9 cellular contexts compared by ENCODE assay signal in the genomic region with DNA sequence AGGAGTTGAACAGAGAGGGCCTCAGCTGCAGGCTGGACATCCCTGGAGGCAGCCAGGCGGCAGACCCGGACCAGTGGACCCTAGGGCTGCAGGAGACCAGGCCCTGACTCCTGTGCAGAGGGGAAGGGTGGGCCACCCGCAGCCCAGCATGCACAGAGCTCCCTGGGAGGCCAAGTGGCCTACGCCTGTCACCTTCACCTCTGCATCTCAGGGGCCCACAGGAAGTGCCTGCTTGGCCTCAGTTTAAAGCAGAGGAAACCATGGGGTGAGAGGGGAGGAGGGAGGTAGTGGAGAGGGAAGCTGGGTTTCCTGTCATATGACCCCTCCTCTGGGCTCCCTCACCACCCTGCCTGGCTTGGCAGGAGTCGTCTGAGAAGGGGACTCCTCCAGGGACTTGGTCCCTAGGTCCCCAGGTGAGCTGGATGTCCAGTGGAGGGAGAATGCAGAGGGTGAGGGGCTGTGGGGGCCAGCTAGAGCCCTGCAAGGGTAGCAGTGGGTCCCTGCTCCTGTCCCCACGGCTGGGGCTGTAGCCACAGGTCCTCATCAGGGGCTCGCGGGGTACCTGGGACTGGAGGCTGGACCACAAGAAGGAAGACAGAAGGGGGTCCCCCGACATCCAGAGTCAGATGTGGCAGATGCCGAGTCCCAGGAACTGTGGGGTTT. TPM values are rescaled to one million over a fixed set of nuclear protein-coding genes. Genes with fewer than 3 reads are reported as not detected.
A peak's percentile ranks its signal among the peaks of the same experiment; 100 is the strongest.
DNase-seq lines count a peak whose midpoint lies in the region; ATAC-seq lines count a peak whose summit lies in the region.
"Had no signal": no experiment of that assay in that cellular context is flagged by ENCODE, and none has a peak within 500 bp of the region (broad histone marks: within the 10 kb centered on the region; RNA-seq: fewer than 3 reads in every experiment).

A gene with protein sequence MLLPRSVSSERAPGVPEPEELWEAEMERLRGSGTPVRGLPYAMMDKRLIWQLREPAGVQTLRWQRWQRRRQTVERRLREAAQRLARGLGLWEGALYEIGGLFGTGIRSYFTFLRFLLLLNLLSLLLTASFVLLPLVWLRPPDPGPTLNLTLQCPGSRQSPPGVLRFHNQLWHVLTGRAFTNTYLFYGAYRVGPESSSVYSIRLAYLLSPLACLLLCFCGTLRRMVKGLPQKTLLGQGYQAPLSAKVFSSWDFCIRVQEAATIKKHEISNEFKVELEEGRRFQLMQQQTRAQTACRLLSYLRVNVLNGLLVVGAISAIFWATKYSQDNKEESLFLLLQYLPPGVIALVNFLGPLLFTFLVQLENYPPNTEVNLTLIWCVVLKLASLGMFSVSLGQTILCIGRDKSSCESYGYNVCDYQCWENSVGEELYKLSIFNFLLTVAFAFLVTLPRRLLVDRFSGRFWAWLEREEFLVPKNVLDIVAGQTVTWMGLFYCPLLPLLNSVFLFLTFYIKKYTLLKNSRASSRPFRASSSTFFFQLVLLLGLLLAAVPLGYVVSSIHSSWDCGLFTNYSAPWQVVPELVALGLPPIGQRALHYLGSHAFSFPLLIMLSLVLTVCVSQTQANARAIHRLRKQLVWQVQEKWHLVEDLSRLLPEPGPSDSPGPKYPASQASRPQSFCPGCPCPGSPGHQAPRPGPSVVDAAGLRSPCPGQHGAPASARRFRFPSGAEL (plus strand): TSS at position 333 of the 663 bp plus-strand sequence. CDS start 818 bp downstream, outside the sequence.

- peak within 1 kb of the TSS; percentile 98 for H3K4me3 Mint-ChIP-seq in activated T-helper 1 cell treated with anti-CD3 and anti-CD28 coated beads, Interleukin-12 subunit alpha, Interleukin-12 subunit beta, Interleukin-2, Interleukin-4 antibody, amounts not matched to agents 30 ng/mL and 10 ng/mL and 1 ng/mL, durations not matched to agents 14 hours and 24 hours and 36 hours
- peak within 1 kb of the TSS; percentile 90 to 100 for H3K4me3 Mint-ChIP-seq in stimulated activated naive CD8-positive, alpha-beta T cell treated with anti-CD3 and anti-CD28 coated beads, Interleukin-15, amount 100 ng/mL, for 72 hours

- intact Hi-C loops in activated T-helper 1 cell treated with anti-CD3 and anti-CD28 coated beads, Interleukin-12 subunit alpha, Interleukin-12 subunit beta, Interleukin-2, Interleukin-4 antibody, amounts not matched to agents 30 ng/mL and 10 ng/mL and 1 ng/mL, durations not matched to agents 14 hours and 24 hours and 36 hours (cut with micrococcal nuclease): loop anchor here (1.0 to 5.0 kb wide), 7 partner anchors 10 to 1403 kb away; a partner anchor contains a TSS

- no peak within 1 kb of the TSS for H3K27ac ChIP-seq in iPS-20b (ENCODE audit: low read length)

- no peaks in the 10 kb centered on the region; the same call in none of the 2 replicates for H3K36me3 ChIP-seq in iPS-20b (ENCODE audit: insufficient read depth, low read depth, low read length)

- no peak within 1 kb of the TSS for H3K9ac ChIP-seq in iPS-20b (ENCODE audit: low read depth, low read length)

- H3K9me3 ChIP-seq in iPS-20b (ENCODE audit: insufficient read depth, low read depth, low read length): no peaks in the 10 kb centered on the region

- peak within 1 kb of the TSS; percentile 99 for H3K27ac Mint-ChIP-seq in activated T-helper 1 cell treated with anti-CD3 and anti-CD28 coated beads, Interleukin-12 subunit alpha, Interleukin-12 subunit beta, Interleukin-2, Interleukin-4 antibody, amounts not matched to agents 30 ng/mL and 10 ng/mL and 1 ng/mL, durations not matched to agents 14 hours and 24 hours and 36 hours
- H3K27ac Mint-ChIP-seq in stimulated activated naive CD8-positive, alpha-beta T cell treated with anti-CD3 and anti-CD28 coated beads, Interleukin-15, amount 100 ng/mL, for 72 hours: peak within 1 kb of the TSS; percentile 93 to 98

- H3K4me1 ChIP-seq in iPS-20b (ENCODE audit: insufficient read depth, low read length): peaks cover 8% of the 10 kb centered on the region

- peaks cover 46% of the 10 kb centered on the region for H3K27me3 ChIP-seq in iPS-20b (ENCODE audit: insufficient read depth, low read length)

- H3K27me3 Mint-ChIP-seq in activated T-helper 1 cell treated with anti-CD3 and anti-CD28 coated beads, Interleukin-12 subunit alpha, Interleukin-12 subunit beta, Interleukin-2, Interleukin-4 antibody, amounts not matched to agents 30 ng/mL and 10 ng/mL and 1 ng/mL, durations not matched to agents 14 hours and 24 hours and 36 hours (ENCODE audit: insufficient read depth): no peaks in the 10 kb centered on the region
- H3K27me3 Mint-ChIP-seq in stimulated activated naive CD8-positive, alpha-beta T cell treated with anti-CD3 and anti-CD28 coated beads, Interleukin-15, amount 100 ng/mL, for 72 hours: no peaks in the 10 kb centered on the region

- ATAC-seq in GM18907 (IDR thresholded peaks at IDR 0.05; ENCODE audit: unreplicated experiment): peak; percentile 19
- peak; percentile 66 for ATAC-seq in stimulated activated naive CD8-positive, alpha-beta T cell treated with anti-CD3 and anti-CD28 coated beads, Interleukin-15, amount 100 ng/mL, for 72 hours
- no peak for ATAC-seq in GM19035 (IDR thresholded peaks at IDR 0.05; ENCODE audit: unreplicated experiment)
- no peak for ATAC-seq in GM21447 (IDR thresholded peaks at IDR 0.05; ENCODE audit: unreplicated experiment)
- ATAC-seq: Panc1 had no signal

- peaks cover 32% of the 10 kb centered on the region for H3K36me3 Mint-ChIP-seq in activated T-helper 1 cell treated with anti-CD3 and anti-CD28 coated beads, Interleukin-12 subunit alpha, Interleukin-12 subunit beta, Interleukin-2, Interleukin-4 antibody, amounts not matched to agents 30 ng/mL and 10 ng/mL and 1 ng/mL, durations not matched to agents 14 hours and 24 hours and 36 hours (ENCODE audit: low read depth)

- peaks cover 57% of the 10 kb centered on the region for H3K4me1 Mint-ChIP-seq in activated T-helper 1 cell treated with anti-CD3 and anti-CD28 coated beads, Interleukin-12 subunit alpha, Interleukin-12 subunit beta, Interleukin-2, Interleukin-4 antibody, amounts not matched to agents 30 ng/mL and 10 ng/mL and 1 ng/mL, durations not matched to agents 14 hours and 24 hours and 36 hours (ENCODE audit: low read depth)
- H3K4me1 Mint-ChIP-seq in stimulated activated naive CD8-positive, alpha-beta T cell treated with anti-CD3 and anti-CD28 coated beads, Interleukin-15, amount 100 ng/mL, for 72 hours: peaks cover 78% of the 10 kb centered on the region

- no peaks in the 10 kb centered on the region for H3K9me3 Mint-ChIP-seq in activated T-helper 1 cell treated with anti-CD3 and anti-CD28 coated beads, Interleukin-12 subunit alpha, Interleukin-12 subunit beta, Interleukin-2, Interleukin-4 antibody, amounts not matched to agents 30 ng/mL and 10 ng/mL and 1 ng/mL, durations not matched to agents 14 hours and 24 hours and 36 hours
- no peaks in the 10 kb centered on the region for H3K9me3 Mint-ChIP-seq in stimulated activated naive CD8-positive, alpha-beta T cell treated with anti-CD3 and anti-CD28 coated beads, Interleukin-15, amount 100 ng/mL, for 72 hours

- peak; percentile 89 for DNase-seq in NOMO-1 treated with DMSO at 0.1 percent for 48 hours (lab: John Stamatoyannopoulos, UW; ENCODE audit: unreplicated experiment)
- DNase-seq in activated T-helper 1 cell treated with anti-CD3 and anti-CD28 coated beads, Interleukin-12 subunit alpha, Interleukin-12 subunit beta, Interleukin-2, Interleukin-4 antibody, amounts not matched to agents 30 ng/mL and 10 ng/mL and 1 ng/mL, durations not matched to agents 14 hours and 24 hours and 36 hours (ENCODE audit: low spot score): peak; percentile 79
- DNase-seq in stimulated activated naive CD8-positive, alpha-beta T cell treated with anti-CD3 and anti-CD28 coated beads, Interleukin-15, amount 100 ng/mL, for 72 hours: peak; percentile 80 to 88
- no peak for DNase-seq in NCI-H446 treated with DMSO at 0.1 percent for 48 hours (lab: John Stamatoyannopoulos, UW)

- H3K4me3 ChIP-seq in iPS-20b (ENCODE audit: low read length): peak within 1 kb of the TSS; percentile 45; the same call in 1 of the 2 replicates

RNA-seq across cellular contexts. Expression of the gene that starts here (rescaled TPM):
- total RNA-seq in activated T-helper 1 cell treated with anti-CD3 and anti-CD28 coated beads, Interleukin-12 subunit alpha, Interleukin-12 subunit beta, Interleukin-2, Interleukin-4 antibody, amounts not matched to agents 30 ng/mL and 10 ng/mL and 1 ng/mL, durations not matched to agents 14 hours and 24 hours and 36 hours: 234 and 239 TPM in 2 replicates

Comparison
In these comparisons a context has a peak if more than half of its experiments do, and no peak if none do; other contexts are left out.
1. ATAC-seq: peak in GM18907 (single experiment) and stimulated activated naive CD8-positive, alpha-beta T cell treated with anti-CD3 and anti-CD28 coated beads, Interleukin-15, amount 100 ng/mL, for 72 hours (single experiment); none in GM19035 (single experiment) and GM21447 (single experiment).